9 cellular contexts compared by ENCODE assay signal in the genomic region with DNA sequence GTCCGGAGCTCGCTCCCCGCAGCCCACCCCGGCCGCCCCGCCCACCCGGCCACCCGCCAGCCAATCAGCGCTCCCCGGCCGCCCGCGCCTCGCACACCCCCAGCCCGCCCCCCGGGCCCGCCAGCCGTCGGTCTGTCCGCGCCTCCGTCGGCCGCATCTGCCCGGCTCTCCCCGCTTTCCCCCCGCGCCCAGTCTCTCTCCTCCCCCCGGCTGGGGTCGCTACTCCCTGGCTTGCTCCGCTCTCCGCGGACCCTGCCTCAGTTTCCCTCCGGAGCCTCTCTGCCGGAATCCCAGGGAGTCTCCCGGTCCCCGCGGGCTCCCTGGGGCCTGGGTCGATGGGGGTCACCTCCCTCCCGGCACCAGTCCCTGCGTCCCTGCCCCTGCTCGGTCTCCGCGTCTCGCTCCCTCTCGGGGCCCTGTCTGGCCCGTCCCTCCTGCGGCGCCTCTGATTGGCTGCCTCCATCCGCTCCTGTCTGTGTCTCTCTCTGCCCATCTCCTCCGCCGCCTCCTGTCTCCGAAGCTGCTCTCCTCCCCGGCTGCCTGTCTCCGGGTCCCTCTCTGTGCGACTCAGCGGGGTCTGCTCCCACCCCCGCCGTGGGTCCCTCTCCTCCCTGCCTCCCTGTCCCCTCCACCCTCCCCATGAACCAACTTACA. TPM values are rescaled to one million over a fixed set of nuclear protein-coding genes. Genes with fewer than 3 reads are reported as not detected.
DNase-seq lines count a peak whose midpoint lies in the region; ATAC-seq and TF ChIP-seq lines count a peak whose summit lies in the region.
"Had no signal": no experiment of that assay in that cellular context is flagged by ENCODE, and none has a peak within 500 bp of the region (broad histone marks: within the 10 kb centered on the region; RNA-seq: fewer than 3 reads in every experiment).

No MANE protein-coding gene starts in this region.

- WGBS in heart right ventricle, 2 donors, result 1% methylated on average over 38 to 51 of the region's 59 CpGs

- TF ChIP-seq CTCF in heart right ventricle (IDR thresholded peaks at IDR 0.05) (no peak), astrocyte of the spinal cord (IDR thresholded peaks at IDR 0.05; ENCODE audit: low read depth, low read length) (no peak), vagina (IDR thresholded peaks at IDR 0.05) (no peak)

- H3K4me3 ChIP-seq in heart right ventricle (peak overlapping the region in 7 of 10 donors; percentile 8 to 41 (median 23)), astrocyte of the spinal cord (ENCODE audit: low read depth, low read length) (peak overlapping the region; percentile 64), vagina (peak overlapping the region; percentile 20 to 38)

- H3K27ac ChIP-seq in heart right ventricle, result no peak overlapping the region
- no peak overlapping the region for H3K27ac ChIP-seq in vagina
- H3K27ac ChIP-seq: adrenal gland had no signal

- DNase-seq in heart right ventricle (no peak), Right ventricle myocardium superior (no peak), NCI-H82 treated with DMSO at 0.1 percent for 48 hours (lab: John Stamatoyannopoulos, UW; ENCODE audit: unreplicated experiment) (peak; percentile 38), astrocyte of the spinal cord (ENCODE audit: low read depth, low spot score) (peak; percentile 66), islet precursor cell (peak; percentile 95), vagina (ENCODE audit: extremely low spot score in 2 of 2) (no peak), SKM-1 treated with dmso at 0.1 percent for 144 hours (lab: John Stamatoyannopoulos, UW; ENCODE audit: unreplicated experiment) (no peak), dermis blood vessel endothelial cell (no peak)

- H3K4me1 ChIP-seq in heart right ventricle (peaks cover 3 to 22% (median 12%) of the 10 kb centered on the region in 9 donors), vagina (peaks cover 25% of the 10 kb centered on the region)

- no peak for TF ChIP-seq POLR2A in vagina (IDR thresholded peaks at IDR 0.05)

- H3K27me3 ChIP-seq in heart right ventricle, result peaks cover 22 to 84% (median 75%) of the 10 kb centered on the region in 7 donors
- peaks cover 15% of the 10 kb centered on the region for H3K27me3 ChIP-seq in vagina

- no peaks in the 10 kb centered on the region for H3K9me3 ChIP-seq in heart right ventricle
- no peaks in the 10 kb centered on the region for H3K9me3 ChIP-seq in vagina
- H3K9me3 ChIP-seq: adrenal gland had no signal

- in situ Hi-C loops in astrocyte of the spinal cord (cut with HindIII; ENCODE audit: low sequenced_read_pairs), result no loop called here

- ATAC-seq in heart right ventricle (peak in 2 of 8 donors; percentile 10 to 38), Right ventricle myocardium superior (ENCODE audit: poor library complexity) (no peak)

- no peaks in the 10 kb centered on the region for H3K36me3 ChIP-seq in heart right ventricle
- H3K36me3 ChIP-seq in vagina, result no peaks in the 10 kb centered on the region
- H3K36me3 ChIP-seq: adrenal gland had no signal

- intact Hi-C loops in heart right ventricle (cut with DNase I), result loop anchor here in 1 of 10 donors (5.0 kb wide), 1 partner anchor 62 kb away; no protein-coding TSS in a partner anchor
- intact Hi-C loops in Right ventricle myocardium superior (cut with DNase I), result no loop called here
- intact Hi-C loops in vagina (cut with DNase I), result loop anchor here (10.0 kb wide), 1 partner anchor 65 kb away; no protein-coding TSS in a partner anchor

RNA-seq across cellular contexts. Expression of gene IL11, which starts 0.5 kb away (rescaled TPM):
- total RNA-seq in heart right ventricle (not detected), Right ventricle myocardium superior (not detected), vagina (not detected), dermis blood vessel endothelial cell (0.17 TPM in 1 of 2 replicates, not detected in the other)
- polyA plus RNA-seq in heart right ventricle, result under 1 TPM; 0.30 to 0.37 TPM

RNA-seq across cellular contexts. Expression of gene GARIN5B, which starts 6.7 kb away (rescaled TPM):
- not detected for total RNA-seq in heart right ventricle
- not detected for polyA plus RNA-seq in heart right ventricle
- total RNA-seq in Right ventricle myocardium superior, result not detected
- not detected for total RNA-seq in vagina
- total RNA-seq in dermis blood vessel endothelial cell, result not detected in 2 replicates
- total RNA-seq: adrenal gland had no signal
- polyA plus RNA-seq: adrenal gland had no signal

RNA-seq across cellular contexts. Expression of gene TMEM190, which starts 6.8 kb away (rescaled TPM):
- not detected for total RNA-seq in heart right ventricle
- polyA plus RNA-seq in heart right ventricle, result not detected
- not detected for total RNA-seq in Right ventricle myocardium superior
- not detected for total RNA-seq in vagina
- not detected in 2 replicates for total RNA-seq in dermis blood vessel endothelial cell

RNA-seq across cellular contexts. Expression of gene TMEM238, which starts 14.3 kb away (rescaled TPM):
- total RNA-seq in heart right ventricle, result 1 to 10 TPM in 2 of 10 donors, under 1 TPM in 6, not detected in 2; 0.25 to 1.3 (median 0.49) TPM
- under 1 TPM in 1 of 2 donors, not detected in 1; 0.06 TPM for polyA plus RNA-seq in heart right ventricle
- 1.0 TPM for total RNA-seq in Right ventricle myocardium superior
- total RNA-seq in vagina, result 5.9 TPM
- 0.34 and 1.0 TPM in 2 replicates for total RNA-seq in dermis blood vessel endothelial cell

RNA-seq across cellular contexts. Expression of gene COX6B2, which starts 15.3 kb away (rescaled TPM):
- total RNA-seq in heart right ventricle (not detected), Right ventricle myocardium superior (not detected), vagina (5.2 TPM), dermis blood vessel endothelial cell (not detected in 2 replicates)
- polyA plus RNA-seq in heart right ventricle, result not detected
- polyA plus RNA-seq: adrenal gland had no signal

Comparison
In these comparisons a context has a peak if more than half of its experiments do, and no peak if none do; other contexts are left out.
1. DNase-seq: peak in NCI-H82 treated with DMSO at 0.1 percent for 48 hours (single experiment), astrocyte of the spinal cord (single experiment) and islet precursor cell (single experiment); none in heart right ventricle (0 of 2), Right ventricle myocardium superior (single experiment), vagina (0 of 2), SKM-1 treated with dmso at 0.1 percent for 144 hours (single experiment) and dermis blood vessel endothelial cell (single experiment).
2. Peak in every context shown above with its lines, with median percentiles within 50 percentile points of each other: H3K4me3 ChIP-seq.